ENCODE assay signal across 9 cellular contexts in the genomic region with DNA sequence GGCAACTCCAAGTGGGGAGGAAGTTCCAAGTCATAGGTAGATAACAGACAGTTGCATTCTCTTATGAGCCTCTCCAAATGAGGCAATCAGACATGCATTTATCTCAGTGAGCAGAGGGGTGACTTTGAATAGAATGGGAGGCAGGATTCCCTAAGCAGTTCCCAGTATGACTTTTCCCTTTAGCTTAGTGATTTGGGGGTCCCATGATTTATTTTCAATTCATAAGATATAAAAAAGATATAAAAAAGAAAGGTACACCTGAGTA. TPM values are rescaled to one million over a fixed set of nuclear protein-coding genes. Genes with fewer than 3 reads are reported as not detected.
DNase-seq lines count a peak whose midpoint lies in the region; TF ChIP-seq lines count a peak whose summit lies in the region.
"Had no signal": no experiment of that assay in that cellular context is flagged by ENCODE, and none has a peak within 500 bp of the region (broad histone marks: within the 10 kb centered on the region; RNA-seq: fewer than 3 reads in every experiment).

No MANE protein-coding gene starts in this region.

- no peaks in the 10 kb centered on the region for H3K9me3 ChIP-seq in SJSA1 (replicated peaks)

- POLR2A ChIA-PET in HEK293T (lab: Yijun Ruan, JAX): no interaction called here

- CTCF ChIA-PET in HEK293T (lab: Yijun Ruan, JAX): no interaction called here

- peak overlapping the region; percentile 93; the same call in 1 of the 2 replicates for H3K27ac ChIP-seq in SJSA1

- no peak for DNase-seq in H7
- DNase-seq in SJSA1 (ENCODE audit: low read depth in 1 of 2, low spot score in 2 of 2): no peak
- no peak for DNase-seq in fibroblast of mammary gland (ENCODE audit: low read depth)
- no peak for DNase-seq in skeletal muscle cell (ENCODE audit: low read depth)
- DNase-seq in GM19240 (ENCODE audit: insufficient read length, low spot score): no peak
- DNase-seq in NCI-H2227 treated with DMSO at 0.1 percent for 48 hours (lab: John Stamatoyannopoulos, UW): no peak
- no peak for DNase-seq in HEK293T (ENCODE audit: extremely low spot score)
- DNase-seq in posterior cingulate gyrus: no peak

- H3K36me3 ChIP-seq in H7 (replicated peaks; ENCODE audit: control insufficient read depth, insufficient read depth, low read length): no peaks in the 10 kb centered on the region; the same call in none of the 2 replicates
- peaks cover 12% of the 10 kb centered on the region for H3K36me3 ChIP-seq in SJSA1

- intact Hi-C loops in posterior cingulate gyrus (cut with DNase I): loop anchor here (5.0 to 10.0 kb wide), 2 partner anchors 377 to 506 kb away; partner anchors contain the start of genes FUT9 and NDUFAF4

- H3K27me3 ChIP-seq in H7 (ENCODE audit: control insufficient read depth, insufficient read depth, low read length): no peaks in the 10 kb centered on the region
- H3K27me3 ChIP-seq in SJSA1 (replicated peaks): no peaks in the 10 kb centered on the region

- peaks cover 17% of the 10 kb centered on the region for H3K4me1 ChIP-seq in SJSA1 (replicated peaks)

- H3K4me3 ChIP-seq in H7 (ENCODE audit: insufficient read depth, low read depth, low read length) (peak overlapping the region; percentile 90), SJSA1 (peak overlapping the region; percentile 82), fibroblast of mammary gland (ENCODE audit: control insufficient read depth, low read depth, low read length) (peak overlapping the region; percentile 82), skeletal muscle cell (ENCODE audit: low read depth, low read length) (peak overlapping the region; percentile 61)

- TF ChIP-seq CTCF in fibroblast of mammary gland (conservative IDR thresholded peaks at IDR 0.05; ENCODE audit: control insufficient read depth, insufficient read depth, low read depth, low read length): no peak

TF ChIP-seq in HEK293T, 16 proteins besides CTCF, POLR2A, EP300 and RAD21:
- TF ChIP-seq ELF4 (IDR thresholded peaks at IDR 0.05) (no peak), PKNOX1 (IDR thresholded peaks at IDR 0.05) (no peak), FOXM1 (IDR thresholded peaks at IDR 0.05; ENCODE audit: borderline replicate concordance) (no peak), LEF1 (IDR thresholded peaks at IDR 0.05; ENCODE audit: borderline replicate concordance) (no peak)
TF ChIP-seq in HEK293T: peak in this region for 0.

RNA-seq across cellular contexts. Expression of gene UFL1, which starts 0.8 kb away (rescaled TPM):
- total RNA-seq in H7 (2014; rRNA removed; shearing (Covaris generic)): 14.9 and 26.0 TPM in 2 replicates
- total RNA-seq in SJSA1 (2014; rRNA removed; shearing (Covaris generic)): 21.6 and 26.4 TPM in 2 replicates

RNA-seq across cellular contexts. Expression of gene FHL5, which starts 42.1 kb away (rescaled TPM):
- not detected in 2 replicates for total RNA-seq in H7 (2014; rRNA removed; shearing (Covaris generic))
- not detected in 2 replicates for total RNA-seq in SJSA1 (2014; rRNA removed; shearing (Covaris generic))
- total RNA-seq: pulmonary artery endothelial cell had no signal
